Comparison of ENCODE assay signal across 8 cellular contexts in the genomic region with DNA sequence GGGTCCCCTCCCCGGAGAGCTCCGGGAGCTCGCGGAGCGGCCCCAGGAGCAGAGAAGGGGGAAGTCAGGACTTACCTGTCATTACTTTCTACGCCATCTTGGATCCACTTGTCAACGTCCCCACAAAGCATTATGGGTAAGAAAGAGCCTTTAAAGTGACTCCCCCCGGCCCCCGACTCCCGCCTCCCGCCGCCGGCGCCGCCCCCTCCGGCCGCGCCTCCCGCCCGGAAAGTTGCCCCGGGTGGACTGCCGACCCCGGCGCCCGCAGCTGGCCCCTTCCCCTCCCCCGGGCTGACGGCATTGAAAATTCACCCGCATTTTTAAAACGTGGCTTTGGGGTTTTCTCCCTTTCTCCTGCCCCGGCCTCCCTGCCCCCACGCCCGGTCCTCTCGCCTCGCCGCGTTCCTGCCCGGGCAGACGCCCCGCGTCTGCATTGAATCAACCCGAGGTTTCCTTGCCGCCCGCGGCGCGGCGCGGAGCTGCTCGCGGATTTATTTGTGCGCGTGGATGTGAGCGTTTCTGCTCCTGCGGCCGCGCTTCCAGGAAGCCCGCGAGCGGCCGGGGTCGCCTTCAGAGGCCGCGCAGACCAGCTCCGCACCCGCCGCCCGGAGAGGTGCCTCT. TPM values are rescaled to one million over a fixed set of nuclear protein-coding genes. Genes with fewer than 3 reads are reported as not detected.
DNase-seq lines count a peak whose midpoint lies in the region; TF ChIP-seq lines count a peak whose summit lies in the region.

TSS of gene HELZ (minus strand) at position 124 of the 621 bp plus-strand sequence. CDS start 26,392 bp downstream, outside the sequence.

- no peak within 1 kb of the TSS for H4K5ac ChIP-seq in H9 (ENCODE audit: insufficient read length, low read depth, low read length)

- H4K8ac ChIP-seq in H9 (replicated peaks; ENCODE audit: insufficient read length, low read depth, low read length), result no peak within 1 kb of the TSS

- H3K79me2 ChIP-seq in H9 (ENCODE audit: insufficient read depth, low read length), result no peaks in the 10 kb centered on the region; the same call in 1 of the 2 replicates

- no peaks in the 10 kb centered on the region for H3K79me1 ChIP-seq in H9 (ENCODE audit: insufficient read depth, low read depth, low read length, poor library complexity, severe bottlenecking)

- peak within 1 kb of the TSS; percentile 82 for H3K14ac ChIP-seq in H9 (ENCODE audit: insufficient read depth, low read length)

- H3K9me3 ChIP-seq in H9 (ENCODE audit: control insufficient read depth, low read depth, low read length) (no peaks in the 10 kb centered on the region), SK-N-MC (ENCODE audit: low read depth, low read length) (no peaks in the 10 kb centered on the region), neutrophil (no peaks in the 10 kb centered on the region)

- H2BK15ac ChIP-seq in H9 (ENCODE audit: low read depth, low read length), result no peak within 1 kb of the TSS; the same call in 1 of the 2 replicates

- H3K4me3 ChIP-seq in NB4 (ENCODE audit: low read depth, low read length) (peak within 1 kb of the TSS; percentile 92), SK-N-MC (peak within 1 kb of the TSS; percentile 97), neutrophil (ENCODE audit: low read depth in 1 of 2, low read length in 1 of 2) (peak within 1 kb of the TSS; percentile 87 to 93)

- no peak within 1 kb of the TSS for H2BK12ac ChIP-seq in H9 (ENCODE audit: insufficient read length, low read depth, low read length)

- H2AFZ ChIP-seq in H9 (ENCODE audit: low read length), result no peak within 1 kb of the TSS

- H3K36me3 Mint-ChIP-seq in H9 (ENCODE audit: insufficient read depth in 1 of 3, low read depth in 3 of 3), result peaks cover 0 to 18% (median 16%) of the 10 kb centered on the region in 3 experiments; a peak in 4 of 7 replicates

- H2AK5ac ChIP-seq in H9 (ENCODE audit: insufficient read length, low read length), result no peak within 1 kb of the TSS

- H3K27ac ChIP-seq in H9 (ENCODE audit: insufficient read length, low read depth, low read length) (no peak within 1 kb of the TSS), SK-N-MC (peak within 1 kb of the TSS; percentile 59; the same call in 1 of the 2 replicates), neutrophil (peak within 1 kb of the TSS; percentile 80), substantia nigra (ENCODE audit: low read depth, low read length, poor library complexity, severe bottlenecking) (peak within 1 kb of the TSS; percentile 67)

- no peak within 1 kb of the TSS for H2BK20ac ChIP-seq in H9 (ENCODE audit: low read depth, low read length, poor library complexity, severe bottlenecking)

- peak within 1 kb of the TSS; percentile 37 for H4K91ac ChIP-seq in H9 (ENCODE audit: insufficient read length, low read depth, low read length)

- H3T11ph ChIP-seq in H9 (ENCODE audit: low read length), result no peak within 1 kb of the TSS

- TF ChIP-seq CTCF in H9 (conservative IDR thresholded peaks at IDR 0.05), result no peak
- TF ChIP-seq CTCF in NB4 (IDR thresholded peaks at IDR 0.05; ENCODE audit: low read depth, low read length), result no peak
- no peak for TF ChIP-seq CTCF in neutrophil (IDR thresholded peaks at IDR 0.05)

- H3K23me2 ChIP-seq in H9 (ENCODE audit: insufficient read length, low read depth, low read length, poor library complexity, severe bottlenecking), result peaks cover 10% of the 10 kb centered on the region

- H3K9ac ChIP-seq in H9 (ENCODE audit: extremely low read depth, insufficient read length, low read length) (peak within 1 kb of the TSS; percentile 75), SK-N-MC (ENCODE audit: insufficient read length) (peak within 1 kb of the TSS; percentile 90)

- no peak within 1 kb of the TSS for H3K4ac ChIP-seq in H9 (ENCODE audit: low read depth, low read length)

- no peak within 1 kb of the TSS for H2BK5ac ChIP-seq in H9 (ENCODE audit: insufficient read length, low read length)

- no peaks in the 10 kb centered on the region; a peak in 1 of 5 replicates for H3K9me3 Mint-ChIP-seq in H9

- H3K4me1 Mint-ChIP-seq in H9, result peaks cover 26% of the 10 kb centered on the region in 2 experiments

- no CpG with 5 or more reads among the region's 67 CpGs for WGBS in H9 (ENCODE audit: extremely low coverage, insufficient read length, low lambda C conversion rate)

- H3K27me3 ChIP-seq in H9 (ENCODE audit: insufficient read depth, low read length) (no peaks in the 10 kb centered on the region), neutrophil (peaks cover 30% of the 10 kb centered on the region)

- H3K4me2 ChIP-seq in H9 (ENCODE audit: insufficient read depth, insufficient read length, low read length), result peak within 1 kb of the TSS; percentile 92

- H3K4me1 ChIP-seq in H9 (ENCODE audit: insufficient read depth, low read length), result no peaks in the 10 kb centered on the region; the same call in 1 of the 2 replicates
- peaks cover 22 to 27% of the 10 kb centered on the region in 2 experiments for H3K4me1 ChIP-seq in neutrophil (ENCODE audit: control insufficient read depth in 1 of 2, insufficient read depth in 1 of 2, low read depth in 1 of 2, low read length in 1 of 2)

- H2BK120ac ChIP-seq in H9 (ENCODE audit: low read depth, low read length, poor library complexity, severe bottlenecking), result no peak within 1 kb of the TSS

- H3K4me3 Mint-ChIP-seq in H9, result peak within 1 kb of the TSS; percentile 87 to 90

- no peaks in the 10 kb centered on the region for H3K27me3 Mint-ChIP-seq in H9 (ENCODE audit: low read depth)

- peak within 1 kb of the TSS; percentile 84 for H3K18ac ChIP-seq in H9 (ENCODE audit: insufficient read length, low read depth, low read length)

- DNase-seq in DMS153 (lab: John Stamatoyannopoulos, UW), result peak; percentile 51
- DNase-seq in H9, result peak; percentile 81
- peak; percentile 88 for DNase-seq in NB4 (ENCODE audit: low read depth)
- no peak for DNase-seq in SK-N-MC (ENCODE audit: low read depth, low spot score)
- DNase-seq in activated naive CD4-positive, alpha-beta T cell treated with Interleukin-2 at 50 U/mL for 16 hours, result peak; percentile 81
- DNase-seq in germinal center (ENCODE audit: low spot score), result peak; percentile 82
- DNase-seq in substantia nigra (lab: John Stamatoyannopoulos, UW), result peak in 42 of 49 donors; percentile 12 to 73 (median 48)

- H3K27ac Mint-ChIP-seq in H9, result peak within 1 kb of the TSS; percentile 92 to 94 (median 92)

- H3K23ac ChIP-seq in H9 (ENCODE audit: insufficient read length, low read depth, low read length), result no peak within 1 kb of the TSS

- H3K36me3 ChIP-seq in SK-N-MC (ENCODE audit: insufficient read depth, low read length) (peaks cover 20% of the 10 kb centered on the region), neutrophil (peaks cover 13% of the 10 kb centered on the region)

- no peaks in the 10 kb centered on the region for H4K20me1 ChIP-seq in H9 (ENCODE audit: control insufficient read depth, insufficient read depth, insufficient read length)

- no peak within 1 kb of the TSS for H3K56ac ChIP-seq in H9 (ENCODE audit: insufficient read length, low read depth, low read length)

- peak; percentile 55 for TF ChIP-seq POLR2A in NB4 (IDR thresholded peaks at IDR 0.05; ENCODE audit: extremely low read depth, insufficient read length)

RNA-seq across cellular contexts. Expression of gene HELZ, which starts in this region (rescaled TPM):
- total RNA-seq in H9 (2021), result 49.3 and 49.8 TPM in 2 replicates
